2 cellular contexts compared by ENCODE assay signal in the genomic region with DNA sequence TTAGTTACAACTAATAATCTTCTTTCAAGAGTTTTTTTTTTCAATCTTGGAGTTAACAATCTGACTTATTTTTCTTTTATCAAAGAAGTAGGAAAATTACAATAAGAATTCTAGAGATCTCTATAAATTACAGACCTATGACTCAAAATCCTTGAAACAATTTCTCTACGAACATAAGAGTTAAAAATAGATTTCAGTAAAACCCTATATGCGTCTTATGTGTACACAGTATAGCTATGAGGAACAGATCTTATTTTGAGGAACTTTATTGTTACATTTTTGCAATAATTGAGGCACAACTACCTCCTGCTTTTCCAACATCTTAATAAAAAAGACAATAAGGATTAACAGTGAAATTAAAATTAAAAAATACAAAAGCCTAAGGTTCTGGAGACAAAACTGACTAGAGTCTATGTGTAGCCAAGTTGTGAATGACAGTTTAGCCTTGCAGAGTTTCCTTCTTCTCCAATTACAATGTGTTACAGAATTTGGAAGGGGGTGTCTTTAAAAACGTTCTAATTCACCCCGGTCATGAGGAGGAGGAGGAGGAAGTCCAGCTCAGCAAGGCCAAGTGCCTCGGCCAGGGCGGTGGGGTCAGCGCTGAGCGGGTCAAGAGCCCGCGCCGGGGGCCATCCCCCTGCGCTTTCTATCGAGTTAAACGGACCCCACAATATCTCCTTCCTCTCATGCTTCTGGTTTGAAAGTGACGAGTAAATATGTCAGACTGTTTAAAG.
TF ChIP-seq lines count a peak whose summit lies in the region.

No MANE protein-coding gene starts in this region.

TF ChIP-seq in HCT116, 20 proteins besides CTCF, POLR2A, EP300 and RAD21 (continued from another document):
- TF ChIP-seq EGR1 (IDR thresholded peaks at IDR 0.05; ENCODE audit: low read depth) (no peak), YY1 (IDR thresholded peaks at IDR 0.05; ENCODE audit: extremely low read depth, insufficient replicate concordance, low read depth, low read length) (no peak), SIN3A (IDR thresholded peaks at IDR 0.05; ENCODE audit: low read depth) (no peak)

TF ChIP-seq in WTC11, 78 proteins besides CTCF, POLR2A, EP300 and RAD21 (continued from another document):
- TF ChIP-seq, protein P1, sequence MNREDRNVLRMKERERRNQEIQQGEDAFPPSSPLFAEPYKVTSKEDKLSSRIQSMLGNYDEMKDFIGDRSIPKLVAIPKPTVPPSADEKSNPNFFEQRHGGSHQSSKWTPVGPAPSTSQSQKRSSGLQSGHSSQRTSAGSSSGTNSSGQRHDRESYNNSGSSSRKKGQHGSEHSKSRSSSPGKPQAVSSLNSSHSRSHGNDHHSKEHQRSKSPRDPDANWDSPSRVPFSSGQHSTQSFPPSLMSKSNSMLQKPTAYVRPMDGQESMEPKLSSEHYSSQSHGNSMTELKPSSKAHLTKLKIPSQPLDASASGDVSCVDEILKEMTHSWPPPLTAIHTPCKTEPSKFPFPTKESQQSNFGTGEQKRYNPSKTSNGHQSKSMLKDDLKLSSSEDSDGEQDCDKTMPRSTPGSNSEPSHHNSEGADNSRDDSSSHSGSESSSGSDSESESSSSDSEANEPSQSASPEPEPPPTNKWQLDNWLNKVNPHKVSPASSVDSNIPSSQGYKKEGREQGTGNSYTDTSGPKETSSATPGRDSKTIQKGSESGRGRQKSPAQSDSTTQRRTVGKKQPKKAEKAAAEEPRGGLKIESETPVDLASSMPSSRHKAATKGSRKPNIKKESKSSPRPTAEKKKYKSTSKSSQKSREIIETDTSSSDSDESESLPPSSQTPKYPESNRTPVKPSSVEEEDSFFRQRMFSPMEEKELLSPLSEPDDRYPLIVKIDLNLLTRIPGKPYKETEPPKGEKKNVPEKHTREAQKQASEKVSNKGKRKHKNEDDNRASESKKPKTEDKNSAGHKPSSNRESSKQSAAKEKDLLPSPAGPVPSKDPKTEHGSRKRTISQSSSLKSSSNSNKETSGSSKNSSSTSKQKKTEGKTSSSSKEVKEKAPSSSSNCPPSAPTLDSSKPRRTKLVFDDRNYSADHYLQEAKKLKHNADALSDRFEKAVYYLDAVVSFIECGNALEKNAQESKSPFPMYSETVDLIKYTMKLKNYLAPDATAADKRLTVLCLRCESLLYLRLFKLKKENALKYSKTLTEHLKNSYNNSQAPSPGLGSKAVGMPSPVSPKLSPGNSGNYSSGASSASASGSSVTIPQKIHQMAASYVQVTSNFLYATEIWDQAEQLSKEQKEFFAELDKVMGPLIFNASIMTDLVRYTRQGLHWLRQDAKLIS (CRISPR knock-in tag; IDR thresholded peaks at IDR 0.05; ENCODE audit: borderline replicate concordance) = no peak
- TF ChIP-seq CBFB (CRISPR knock-in tag; IDR thresholded peaks at IDR 0.05; ENCODE audit: low read depth) (no peak), JAZF1 (CRISPR knock-in tag; IDR thresholded peaks at IDR 0.05) (no peak), SMAD4 (CRISPR knock-in tag; IDR thresholded peaks at IDR 0.05) (no peak), ZBTB21 (CRISPR knock-in tag; IDR thresholded peaks at IDR 0.05; ENCODE audit: borderline replicate concordance) (no peak), PRRX2 (CRISPR knock-in tag; IDR thresholded peaks at IDR 0.05) (no peak)
- TF ChIP-seq, protein P2, sequence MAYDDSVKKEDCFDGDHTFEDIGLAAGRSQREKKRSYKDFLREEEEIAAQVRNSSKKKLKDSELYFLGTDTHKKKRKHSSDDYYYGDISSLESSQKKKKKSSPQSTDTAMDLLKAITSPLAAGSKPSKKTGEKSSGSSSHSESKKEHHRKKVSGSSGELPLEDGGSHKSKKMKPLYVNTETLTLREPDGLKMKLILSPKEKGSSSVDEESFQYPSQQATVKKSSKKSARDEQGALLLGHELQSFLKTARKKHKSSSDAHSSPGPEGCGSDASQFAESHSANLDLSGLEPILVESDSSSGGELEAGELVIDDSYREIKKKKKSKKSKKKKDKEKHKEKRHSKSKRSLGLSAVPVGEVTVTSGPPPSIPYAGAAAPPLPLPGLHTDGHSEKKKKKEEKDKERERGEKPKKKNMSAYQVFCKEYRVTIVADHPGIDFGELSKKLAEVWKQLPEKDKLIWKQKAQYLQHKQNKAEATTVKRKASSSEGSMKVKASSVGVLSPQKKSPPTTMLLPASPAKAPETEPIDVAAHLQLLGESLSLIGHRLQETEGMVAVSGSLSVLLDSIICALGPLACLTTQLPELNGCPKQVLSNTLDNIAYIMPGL (CRISPR knock-in tag; IDR thresholded peaks at IDR 0.05) = no peak
- TF ChIP-seq, protein P3, sequence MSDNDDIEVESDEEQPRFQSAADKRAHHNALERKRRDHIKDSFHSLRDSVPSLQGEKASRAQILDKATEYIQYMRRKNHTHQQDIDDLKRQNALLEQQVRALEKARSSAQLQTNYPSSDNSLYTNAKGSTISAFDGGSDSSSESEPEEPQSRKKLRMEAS (CRISPR knock-in tag; IDR thresholded peaks at IDR 0.05) = no peak
- TF ChIP-seq, protein P4, sequence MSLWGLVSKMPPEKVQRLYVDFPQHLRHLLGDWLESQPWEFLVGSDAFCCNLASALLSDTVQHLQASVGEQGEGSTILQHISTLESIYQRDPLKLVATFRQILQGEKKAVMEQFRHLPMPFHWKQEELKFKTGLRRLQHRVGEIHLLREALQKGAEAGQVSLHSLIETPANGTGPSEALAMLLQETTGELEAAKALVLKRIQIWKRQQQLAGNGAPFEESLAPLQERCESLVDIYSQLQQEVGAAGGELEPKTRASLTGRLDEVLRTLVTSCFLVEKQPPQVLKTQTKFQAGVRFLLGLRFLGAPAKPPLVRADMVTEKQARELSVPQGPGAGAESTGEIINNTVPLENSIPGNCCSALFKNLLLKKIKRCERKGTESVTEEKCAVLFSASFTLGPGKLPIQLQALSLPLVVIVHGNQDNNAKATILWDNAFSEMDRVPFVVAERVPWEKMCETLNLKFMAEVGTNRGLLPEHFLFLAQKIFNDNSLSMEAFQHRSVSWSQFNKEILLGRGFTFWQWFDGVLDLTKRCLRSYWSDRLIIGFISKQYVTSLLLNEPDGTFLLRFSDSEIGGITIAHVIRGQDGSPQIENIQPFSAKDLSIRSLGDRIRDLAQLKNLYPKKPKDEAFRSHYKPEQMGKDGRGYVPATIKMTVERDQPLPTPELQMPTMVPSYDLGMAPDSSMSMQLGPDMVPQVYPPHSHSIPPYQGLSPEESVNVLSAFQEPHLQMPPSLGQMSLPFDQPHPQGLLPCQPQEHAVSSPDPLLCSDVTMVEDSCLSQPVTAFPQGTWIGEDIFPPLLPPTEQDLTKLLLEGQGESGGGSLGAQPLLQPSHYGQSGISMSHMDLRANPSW (CRISPR knock-in tag; conservative IDR thresholded peaks at IDR 0.05; ENCODE audit: low read depth) = no peak
- TF ChIP-seq, protein P5, sequence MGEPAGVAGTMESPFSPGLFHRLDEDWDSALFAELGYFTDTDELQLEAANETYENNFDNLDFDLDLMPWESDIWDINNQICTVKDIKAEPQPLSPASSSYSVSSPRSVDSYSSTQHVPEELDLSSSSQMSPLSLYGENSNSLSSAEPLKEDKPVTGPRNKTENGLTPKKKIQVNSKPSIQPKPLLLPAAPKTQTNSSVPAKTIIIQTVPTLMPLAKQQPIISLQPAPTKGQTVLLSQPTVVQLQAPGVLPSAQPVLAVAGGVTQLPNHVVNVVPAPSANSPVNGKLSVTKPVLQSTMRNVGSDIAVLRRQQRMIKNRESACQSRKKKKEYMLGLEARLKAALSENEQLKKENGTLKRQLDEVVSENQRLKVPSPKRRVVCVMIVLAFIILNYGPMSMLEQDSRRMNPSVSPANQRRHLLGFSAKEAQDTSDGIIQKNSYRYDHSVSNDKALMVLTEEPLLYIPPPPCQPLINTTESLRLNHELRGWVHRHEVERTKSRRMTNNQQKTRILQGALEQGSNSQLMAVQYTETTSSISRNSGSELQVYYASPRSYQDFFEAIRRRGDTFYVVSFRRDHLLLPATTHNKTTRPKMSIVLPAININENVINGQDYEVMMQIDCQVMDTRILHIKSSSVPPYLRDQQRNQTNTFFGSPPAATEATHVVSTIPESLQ (CRISPR knock-in tag; IDR thresholded peaks at IDR 0.05) = no peak
- TF ChIP-seq, protein P6, sequence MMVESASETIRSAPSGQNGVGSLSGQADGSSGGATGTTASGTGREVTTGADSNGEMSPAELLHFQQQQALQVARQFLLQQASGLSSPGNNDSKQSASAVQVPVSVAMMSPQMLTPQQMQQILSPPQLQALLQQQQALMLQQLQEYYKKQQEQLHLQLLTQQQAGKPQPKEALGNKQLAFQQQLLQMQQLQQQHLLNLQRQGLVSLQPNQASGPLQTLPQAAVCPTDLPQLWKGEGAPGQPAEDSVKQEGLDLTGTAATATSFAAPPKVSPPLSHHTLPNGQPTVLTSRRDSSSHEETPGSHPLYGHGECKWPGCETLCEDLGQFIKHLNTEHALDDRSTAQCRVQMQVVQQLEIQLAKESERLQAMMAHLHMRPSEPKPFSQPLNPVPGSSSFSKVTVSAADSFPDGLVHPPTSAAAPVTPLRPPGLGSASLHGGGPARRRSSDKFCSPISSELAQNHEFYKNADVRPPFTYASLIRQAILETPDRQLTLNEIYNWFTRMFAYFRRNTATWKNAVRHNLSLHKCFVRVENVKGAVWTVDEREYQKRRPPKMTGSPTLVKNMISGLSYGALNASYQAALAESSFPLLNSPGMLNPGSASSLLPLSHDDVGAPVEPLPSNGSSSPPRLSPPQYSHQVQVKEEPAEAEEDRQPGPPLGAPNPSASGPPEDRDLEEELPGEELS (CRISPR knock-in tag; IDR thresholded peaks at IDR 0.05) = no peak
